9 cellular contexts compared by ENCODE assay signal in the genomic region with DNA sequence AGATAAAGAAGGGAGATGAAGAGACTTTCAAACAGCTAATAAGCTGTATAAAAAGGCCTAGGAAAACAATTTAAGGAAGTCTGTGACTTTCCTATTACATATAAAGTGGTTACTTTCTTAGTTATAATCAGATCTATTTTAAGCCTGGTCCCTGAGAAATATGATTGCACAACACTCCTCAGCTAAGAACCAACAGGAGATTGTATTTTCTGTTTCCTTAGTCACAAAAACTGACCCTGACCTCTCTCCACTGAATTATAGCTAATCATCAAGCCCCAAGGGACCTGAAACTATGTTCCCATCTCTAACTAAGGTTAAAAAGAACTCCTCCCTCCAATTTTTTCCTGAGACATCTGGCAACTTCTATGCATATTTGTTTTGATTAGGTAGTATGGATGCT.
A peak's percentile ranks its signal among the peaks of the same experiment; 100 is the strongest.
DNase-seq lines count a peak whose midpoint lies in the region; ATAC-seq, FAIRE-seq and TF ChIP-seq lines count a peak whose summit lies in the region.
"Had no signal": no experiment of that assay in that cellular context is flagged by ENCODE, and none has a peak within 500 bp of the region (broad histone marks: within the 10 kb centered on the region; RNA-seq: fewer than 3 reads in every experiment).

No MANE protein-coding gene starts in this region.

- H3K9me3 ChIP-seq in SK-N-SH (no peaks in the 10 kb centered on the region), kidney (ENCODE audit: control insufficient read depth in 1 of 2, low read length in 2 of 2) (no peaks in the 10 kb centered on the region), thyroid gland (no peaks in the 10 kb centered on the region)
- H3K9me3 ChIP-seq: BLaER1 had no signal

- H3K36me3 ChIP-seq in SK-N-SH (replicated peaks in 1 of 2; ENCODE audit: control insufficient read depth in 1 of 2, insufficient read depth in 2 of 2, low read length in 1 of 2) (peaks cover 38 to 66% of the 10 kb centered on the region in 2 experiments), kidney (ENCODE audit: control insufficient read depth in 1 of 2, insufficient read depth in 2 of 2, low read length in 2 of 2) (peaks cover 6 to 9% of the 10 kb centered on the region in 2 donors), thyroid gland (peaks cover 10% of the 10 kb centered on the region in 2 donors)

- DNase-seq in SK-N-SH (no peak), astrocyte of the hippocampus (ENCODE audit: low read depth, low spot score) (peak; percentile 4), kidney (no peak), thyroid gland (no peak), DMS79 treated with DMSO at 0.1 percent for 48 hours (lab: John Stamatoyannopoulos, UW) (no peak), RCC 7860 (ENCODE audit: low spot score) (no peak), GDM1 (lab: John Stamatoyannopoulos, UW) (no peak)

- no peak overlapping the region for H3K4me2 ChIP-seq in SK-N-SH
- H3K4me2 ChIP-seq: BLaER1 had no signal

- H3K4me3 ChIP-seq in SK-N-SH (ENCODE audit: low read depth in 2 of 2, low read length in 1 of 2): no peak overlapping the region
- no peak overlapping the region for H3K4me3 ChIP-seq in kidney (ENCODE audit: low read length in 2 of 2)
- H3K4me3 ChIP-seq in thyroid gland (replicated peaks in 1 of 3): no peak overlapping the region
- H3K4me3 ChIP-seq: BLaER1 had no signal

- TF ChIP-seq CTCF in SK-N-SH (IDR thresholded peaks at IDR 0.05) (no peak), kidney (IDR thresholded peaks at IDR 0.05; ENCODE audit: borderline replicate concordance, extremely low read depth, insufficient read depth) (no peak), thyroid gland (IDR thresholded peaks at IDR 0.05) (no peak)

- H3K9ac ChIP-seq in SK-N-SH (no peak overlapping the region), kidney (ENCODE audit: low read length in 2 of 2) (no peak overlapping the region)
- H3K9ac ChIP-seq: BLaER1 had no signal

- H3K4me1 ChIP-seq in SK-N-SH (ENCODE audit: control insufficient read depth in 1 of 2, insufficient read depth in 2 of 2, low read depth in 1 of 2, low read length in 1 of 2) (no peaks in the 10 kb centered on the region; a peak in 2 of 4 replicates), kidney (ENCODE audit: control insufficient read depth in 1 of 2, insufficient read depth in 1 of 2, low read depth in 1 of 2, low read length in 2 of 2) (peaks cover 0 to 9% of the 10 kb centered on the region in 2 donors), thyroid gland (peaks cover 0 to 8% of the 10 kb centered on the region in 2 donors)
- H3K4me1 ChIP-seq: BLaER1 had no signal

- no peak overlapping the region for H2AFZ ChIP-seq in SK-N-SH (ENCODE audit: low read depth)

- no peaks in the 10 kb centered on the region for H3K9me2 ChIP-seq in SK-N-SH

- intact Hi-C loops in kidney (cut with DNase I) (no loop called here), thyroid gland (cut with DNase I) (no loop called here)

- H3K27ac ChIP-seq in SK-N-SH (ENCODE audit: low read depth in 2 of 2, low read length in 1 of 2) (peak overlapping the region in 1 of 2 experiments; percentile 53; a peak in 1 of 4 replicates), kidney (ENCODE audit: low read depth in 2 of 2, low read length in 2 of 2) (peak overlapping the region; percentile 5 to 59), thyroid gland (peak overlapping the region; percentile 51 to 66 (median 60))
- H3K27ac ChIP-seq: BLaER1 had no signal

- H3K79me2 ChIP-seq in SK-N-SH (ENCODE audit: insufficient read depth): peaks cover 4% of the 10 kb centered on the region; the same call in 1 of the 2 replicates

- CTCF ChIA-PET in SK-N-SH (lab: Yijun Ruan, JAX): interaction anchor here (0.6 to 1.6 kb wide), 3 partner anchors 10 to 175 kb away, joined by 3 to 4 read pairs (median 3); no protein-coding TSS in a partner anchor

- no peak for TF ChIP-seq RAD21 in SK-N-SH (IDR thresholded peaks at IDR 0.05; ENCODE audit: low read length)

- H4K20me1 ChIP-seq in SK-N-SH (ENCODE audit: insufficient read depth): no peaks in the 10 kb centered on the region

- no peak; the same call in 2 of the 3 replicates for ATAC-seq in SK-N-SH treated with all-trans-retinoic acid at 6 μM for 48 hours

- H3K27me3 ChIP-seq in SK-N-SH (ENCODE audit: insufficient read depth) (no peaks in the 10 kb centered on the region), thyroid gland (no peaks in the 10 kb centered on the region)
- H3K27me3 ChIP-seq: BLaER1 had no signal

- FAIRE-seq in kidney (lab: Jason Lieb, UNC) (peak; percentile 95), RCC 7860 (lab: Jason Lieb, UNC) (no peak)

- POLR2A ChIA-PET in SK-N-SH (lab: Yijun Ruan, JAX): no interaction called here

- no peak for TF ChIP-seq POLR2A in thyroid gland (IDR thresholded peaks at IDR 0.05)

- no peak for TF ChIP-seq EP300 in SK-N-SH (IDR thresholded peaks at IDR 0.05; ENCODE audit: borderline replicate concordance in 1 of 2, low read depth in 1 of 2, low read length in 1 of 2)

- H3F3A ChIP-seq in SK-N-SH (replicated peaks; ENCODE audit: insufficient read depth): peaks cover 18% of the 10 kb centered on the region

TF ChIP-seq in SK-N-SH treated with all-trans-retinoic acid at 6 μM for 48 hours, 23 proteins besides CTCF, POLR2A, EP300 and RAD21:
- TF ChIP-seq ZNF70 (CRISPR knock-in tag; IDR thresholded peaks at IDR 0.05) (no peak), ISL1 (CRISPR knock-in tag; IDR thresholded peaks at IDR 0.05) (peak; percentile 53), ESRRG (CRISPR knock-in tag; IDR thresholded peaks at IDR 0.05) (no peak), SNAI2 (CRISPR knock-in tag; IDR thresholded peaks at IDR 0.05) (0 out of 2 replicates have a peak, but pooled peaks have one; percentile 9)

TF ChIP-seq in SK-N-SH, 30 proteins besides CTCF, POLR2A, EP300 and RAD21:
- no peak for TF ChIP-seq TEAD4 (IDR thresholded peaks at IDR 0.05; ENCODE audit: borderline replicate concordance, insufficient read depth)
- TF ChIP-seq GABPA (IDR thresholded peaks at IDR 0.05; ENCODE audit: low read depth): no peak
- TF ChIP-seq TCF12 (IDR thresholded peaks at IDR 0.05): no peak
- no peak for TF ChIP-seq MXI1 (IDR thresholded peaks at IDR 0.05; ENCODE audit: low read depth, low read length)
- no peak for TF ChIP-seq FOXJ3 (CRISPR knock-in tag; IDR thresholded peaks at IDR 0.05)
